Comparison of ENCODE assay signal across 24 cellular contexts in the genomic region with DNA sequence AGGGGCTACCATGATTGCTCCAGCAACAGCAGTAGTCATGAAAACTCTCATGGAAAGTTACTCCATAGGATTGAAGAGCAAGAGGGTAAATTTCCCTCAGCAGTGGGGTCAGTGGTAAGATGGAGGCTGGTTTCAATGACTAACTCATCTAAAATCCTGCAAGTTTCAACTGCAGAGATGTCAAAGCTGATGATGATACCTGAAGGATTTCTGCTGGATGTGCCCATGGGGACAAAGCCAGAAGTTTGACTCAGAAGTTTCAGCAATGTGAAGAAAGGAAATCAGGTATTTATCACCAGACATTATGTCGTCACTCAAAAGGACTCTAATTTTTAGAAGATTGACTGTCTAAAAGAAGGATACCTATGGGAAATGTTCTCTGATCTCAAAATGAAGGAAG. TPM values are rescaled to one million over a fixed set of nuclear protein-coding genes. Genes with fewer than 3 reads are reported as not detected.
DNase-seq lines count a peak whose midpoint lies in the region; ATAC-seq, FAIRE-seq and TF ChIP-seq lines count a peak whose summit lies in the region.
"Had no signal": no experiment of that assay in that cellular context is flagged by ENCODE, and none has a peak within 500 bp of the region (broad histone marks: within the 10 kb centered on the region; RNA-seq: fewer than 3 reads in every experiment).

No MANE protein-coding gene starts in this region.

- H2BK120ac ChIP-seq in trophoblast cell (ENCODE audit: insufficient read depth, low read length, poor library complexity) = no peak overlapping the region

- H4K91ac ChIP-seq in trophoblast cell (ENCODE audit: low read depth, low read length) = no peak overlapping the region

- no peak for FAIRE-seq in HepG2 (lab: Jason Lieb, UNC)
- FAIRE-seq: A549, D721Med, GM12891, H1 had no signal

- H3K9me3 ChIP-seq in HepG2 (ENCODE audit: low read length) (no peaks in the 10 kb centered on the region), right lobe of liver (no peaks in the 10 kb centered on the region), trophoblast cell (ENCODE audit: insufficient read depth, low read depth, low read length) (no peaks in the 10 kb centered on the region)
- H3K9me3 ChIP-seq: A549; BE2C; BLaER1 treated with 17β-estradiol and CSF1 and Interleukin-3, amounts not matched to agents 10 nM and 100 nM had no signal

- BruUV-seq in HepG2 (replicated peaks; lab: Mats Ljungman, UMichigan) = no TSS peak

- no peak overlapping the region for H4K12ac ChIP-seq in trophoblast cell (ENCODE audit: low read depth, low read length)

- H3K9ac ChIP-seq in HepG2 (ENCODE audit: insufficient read depth, low read depth, low read length) = no peak overlapping the region
- H3K9ac ChIP-seq in trophoblast cell (ENCODE audit: low read length) = no peak overlapping the region
- H3K9ac ChIP-seq: BLaER1 treated with 17β-estradiol and CSF1 and Interleukin-3, amounts not matched to agents 10 nM and 100 nM; GM23248 had no signal

- H3K36me3 ChIP-seq in HepG2 (replicated peaks in 1 of 2; ENCODE audit: control insufficient read depth in 1 of 2, insufficient read depth in 2 of 2, low read length in 2 of 2) (no peaks in the 10 kb centered on the region), right lobe of liver (no peaks in the 10 kb centered on the region), trophoblast cell (ENCODE audit: control insufficient read depth in 1 of 2, insufficient read depth in 2 of 2, low read length in 2 of 2) (no peaks in the 10 kb centered on the region)
- H3K36me3 ChIP-seq: BE2C had no signal

- POLR2A ChIA-PET in HepG2 (lab: Yijun Ruan, JAX) = no interaction called here

- H3K18ac ChIP-seq in trophoblast cell (ENCODE audit: low read length) = no peak overlapping the region

- no peaks in the 10 kb centered on the region for H3K79me1 ChIP-seq in trophoblast cell (ENCODE audit: low read length)

- H2AFZ ChIP-seq in HepG2 (ENCODE audit: low read length) (no peak overlapping the region), trophoblast cell (ENCODE audit: insufficient read depth, low read length, poor library complexity) (no peak overlapping the region)
- H2AFZ ChIP-seq: GM23248 had no signal

- no peaks in the 10 kb centered on the region for H4K20me1 ChIP-seq in HepG2 (ENCODE audit: insufficient read depth, low read length)
- H4K20me1 ChIP-seq: BLaER1 treated with 17β-estradiol and CSF1 and Interleukin-3, amounts not matched to agents 10 nM and 100 nM had no signal

- H2AK5ac ChIP-seq in trophoblast cell (ENCODE audit: low read length) = no peak overlapping the region

- H3K4me1 ChIP-seq in HepG2 (ENCODE audit: insufficient read depth, low read length) (no peaks in the 10 kb centered on the region), right lobe of liver (no peaks in the 10 kb centered on the region), trophoblast cell (ENCODE audit: control insufficient read depth in 1 of 2, insufficient read depth in 2 of 2, low read length in 2 of 2) (no peaks in the 10 kb centered on the region)
- H3K4me1 ChIP-seq: A549; BE2C; BLaER1 treated with 17β-estradiol and CSF1 and Interleukin-3, amounts not matched to agents 10 nM and 100 nM had no signal

- no peak overlapping the region for H3K23ac ChIP-seq in trophoblast cell (ENCODE audit: low read length)

- no peak overlapping the region for H4K8ac ChIP-seq in trophoblast cell (ENCODE audit: low read depth, low read length)

- H3K4ac ChIP-seq in trophoblast cell (ENCODE audit: low read depth, low read length) = no peak overlapping the region

- H3K27ac ChIP-seq in HepG2 (ENCODE audit: extremely low read length, insufficient read depth, low read length) (no peak overlapping the region), right lobe of liver (no peak overlapping the region), epithelial cell of prostate (peak overlapping the region; percentile 2), trophoblast cell (ENCODE audit: low read depth, low read length) (no peak overlapping the region)
- H3K27ac ChIP-seq: A549; BLaER1 treated with 17β-estradiol and CSF1 and Interleukin-3, amounts not matched to agents 10 nM and 100 nM; GM23248 had no signal

- in situ Hi-C loops in HepG2 (cut with HindIII; ENCODE audit: extremely low pct_ligation_motif_present, low pct_unique_long_range_greater_than_20kb) = no loop called here

- no peak for TF ChIP-seq RAD21 in HepG2 (CRISPR knock-in tag; IDR thresholded peaks at IDR 0.05)

- 10% methylated on average over 1 of the region's 1 CpG for WGBS in HepG2 (ENCODE audit: low lambda C conversion rate)
- 86% methylated on average over 1 of the region's 1 CpG for WGBS in right lobe of liver (ENCODE audit: insufficient coverage, low coverage, low lambda C conversion rate, missing lambda C conversion rate)
- WGBS in trophoblast cell (ENCODE audit: extremely low coverage, insufficient coverage, insufficient read length) = no CpG with 5 or more reads among the region's 1 CpG

- H3K79me2 ChIP-seq in HepG2 (ENCODE audit: insufficient read depth, low read length) = no peaks in the 10 kb centered on the region
- H3K79me2 ChIP-seq in trophoblast cell (ENCODE audit: control insufficient read depth, insufficient read depth, low read length, poor library complexity) = no peaks in the 10 kb centered on the region

- ATAC-seq in HepG2 = no peak
- no peak for ATAC-seq in right lobe of liver
- ATAC-seq: A549 had no signal

- H2BK12ac ChIP-seq in trophoblast cell (ENCODE audit: low read length) = no peak overlapping the region

- H3K4me2 ChIP-seq in HepG2 (ENCODE audit: low read depth, low read length) (no peak overlapping the region), trophoblast cell (ENCODE audit: low read length) (no peak overlapping the region)
- H3K4me2 ChIP-seq: A549; BLaER1 treated with 17β-estradiol and CSF1 and Interleukin-3, amounts not matched to agents 10 nM and 100 nM had no signal

- TF ChIP-seq POLR2A in HepG2 (IDR thresholded peaks at IDR 0.05; ENCODE audit: insufficient read depth in 1 of 2, low read depth in 2 of 2, low read length in 2 of 2) (no peak), right lobe of liver (IDR thresholded peaks at IDR 0.05) (no peak)

- intact Hi-C loops in HepG2 (cut with micrococcal nuclease; ENCODE audit: unreplicated experiment) = no loop called here
- intact Hi-C loops in right lobe of liver (cut with DNase I) = no loop called here

- no peak overlapping the region for H2BK5ac ChIP-seq in trophoblast cell (ENCODE audit: low read depth, low read length, poor library complexity)

- TF ChIP-seq CTCF in HepG2 (CRISPR knock-in tag; IDR thresholded peaks at IDR 0.05) (no peak), right lobe of liver (IDR thresholded peaks at IDR 0.05) (no peak)

- no peak overlapping the region for H3K4me3 ChIP-seq in HepG2 (replicated peaks in 1 of 3; ENCODE audit: insufficient read depth in 1 of 3, low read depth in 2 of 3, low read length in 3 of 3)
- H3K4me3 ChIP-seq in right lobe of liver = no peak overlapping the region
- no peak overlapping the region for H3K4me3 ChIP-seq in trophoblast cell (ENCODE audit: low read depth, low read length)
- H3K4me3 ChIP-seq: A549; BLaER1 treated with 17β-estradiol and CSF1 and Interleukin-3, amounts not matched to agents 10 nM and 100 nM; GM23248 had no signal

- CTCF ChIA-PET in HepG2 (lab: Yijun Ruan, JAX; ENCODE audit: low intra/inter-chr PET ratio, low total read pairs) = no interaction called here

- no peak overlapping the region for H3K14ac ChIP-seq in trophoblast cell (ENCODE audit: low read length)

- no peak for DNase-seq in HepG2 (ENCODE audit: low spot score)
- no peak for DNase-seq in right lobe of liver
- DNase-seq in epithelial cell of prostate (ENCODE audit: low read depth, low spot score) = no peak
- DNase-seq in trophoblast cell = peak; percentile 4 to 44
- no peak for DNase-seq in activated CD4-positive, alpha-beta T cell treated with anti-CD3 and anti-CD28 coated beads for 1 hour
- no peak for DNase-seq in activated T-cell treated with anti-CD3 and anti-CD28 coated beads, Interleukin-2, amount 50 U/mL, for 1 hour
- DNase-seq: 8988T; ACHN; AML-193; BE2C; CD4-positive, alpha-beta T cell; CD8-positive, alpha-beta memory T cell; DMS 273 treated with DMSO at 0.1 percent for 48 hours; DMS53; DMS79 treated with DMSO at 0.1 percent for 48 hours; GF-D8; GM23248; H7; HCEC 1CT had no signal

- TF ChIP-seq EP300 in HepG2 (IDR thresholded peaks at IDR 0.05; ENCODE audit: low read depth in 2 of 2, low read length in 2 of 2) (no peak), HepG2 (CRISPR knock-in tag; IDR thresholded peaks at IDR 0.05; ENCODE audit: borderline replicate concordance) (no peak)

- H3K27me3 ChIP-seq in HepG2 (ENCODE audit: control insufficient read depth in 1 of 2, insufficient read depth in 2 of 2, low read length in 2 of 2) (no peaks in the 10 kb centered on the region), right lobe of liver (no peaks in the 10 kb centered on the region), trophoblast cell (ENCODE audit: insufficient read depth, low read length) (no peaks in the 10 kb centered on the region)
- H3K27me3 ChIP-seq: BE2C; BLaER1 treated with 17β-estradiol and CSF1 and Interleukin-3, amounts not matched to agents 10 nM and 100 nM had no signal

RNA-seq across cellular contexts. Expression of a gene that starts 29.1 kb away (rescaled TPM):
- total RNA-seq in HepG2 (2016; rRNA removed; fragmentation: Illumina TruSeq; extraction: Trizol) (0.13 TPM in 1 of 2 replicates, not detected in the other), right lobe of liver (1 to 10 TPM in 1 of 6 experiments, under 1 TPM in 5; 0.19 to 1.0 (median 0.70) TPM)
- total RNA-seq in HepG2 (2016; cell fraction: cytosol; rRNA removed; fragmentation: Illumina TruSeq; extraction: Trizol; ENCODE audit: low read depth) = not detected in 2 replicates
- total RNA-seq in HepG2 (2016; cell fraction: insoluble cytoplasmic fraction; rRNA removed; fragmentation: Illumina TruSeq; extraction: Trizol) = 0.15 and 0.16 TPM in 2 replicates
- 0.17 TPM in 1 of 2 replicates, not detected in the other for total RNA-seq in HepG2 (2016; cell fraction: membrane; rRNA removed; fragmentation: Illumina TruSeq; extraction: Trizol)
- total RNA-seq in HepG2 (2016; cell fraction: nucleus; rRNA removed; fragmentation: Illumina TruSeq; extraction: Trizol) = not detected in 2 replicates
- 0.22 and 0.30 TPM in 2 replicates for polyA plus RNA-seq in HepG2 (2011; rRNA removed)
- polyA plus RNA-seq in HepG2 (2011; cell fraction: cytosol; rRNA removed) = 0.06 and 0.07 TPM in 2 replicates
- polyA plus RNA-seq in HepG2 (2011; cell fraction: nucleus; rRNA removed) = 0.28 TPM in 1 of 2 replicates, not detected in the other
- not detected in 2 replicates for polyA plus RNA-seq in HepG2 (2012)
- not detected in 2 replicates for polyA plus RNA-seq in HepG2 (2016; cell fraction: cytosol; fragmentation: Illumina TruSeq; extraction: Trizol; ENCODE audit: low read depth)
- not detected in 2 replicates for polyA plus RNA-seq in HepG2 (2016; cell fraction: insoluble cytoplasmic fraction; fragmentation: Illumina TruSeq; extraction: Trizol; ENCODE audit: low read depth)
- polyA plus RNA-seq in HepG2 (2016; cell fraction: membrane; fragmentation: Illumina TruSeq; extraction: Trizol; ENCODE audit: low read depth) = not detected in 2 replicates
- 0.36 TPM in 1 of 2 replicates, not detected in the other for polyA plus RNA-seq in HepG2 (2016; cell fraction: nucleus; fragmentation: Illumina TruSeq; extraction: Trizol; ENCODE audit: insufficient read depth, low read depth)
- polyA minus RNA-seq in HepG2 (2011; rRNA and poly(A)+ RNA removed; ENCODE audit: low replicate concordance) = not detected in 2 replicates
- not detected in 2 replicates for polyA minus RNA-seq in HepG2 (2011; cell fraction: cytosol; rRNA and poly(A)+ RNA removed)
- polyA minus RNA-seq in HepG2 (2011; cell fraction: nucleus; rRNA and poly(A)+ RNA removed) = not detected in 2 replicates
- 7.9 and 8.4 TPM in 2 replicates for polyA plus RNA-seq in trophoblast cell (2013)

Comparison
In these comparisons a context has a peak if more than half of its experiments do, and no peak if none do; other contexts are left out.
1. DNase-seq: peak in trophoblast cell (2 of 2); none in HepG2 (single experiment), right lobe of liver (0 of 3), epithelial cell of prostate (single experiment), activated CD4-positive, alpha-beta T cell treated with anti-CD3 and anti-CD28 coated beads for 1 hour (single experiment) and activated T-cell treated with anti-CD3 and anti-CD28 coated beads, Interleukin-2, amount 50 U/mL, for 1 hour (single experiment).